Comparison of ENCODE assay signal across 16 cellular contexts in the genomic region with DNA sequence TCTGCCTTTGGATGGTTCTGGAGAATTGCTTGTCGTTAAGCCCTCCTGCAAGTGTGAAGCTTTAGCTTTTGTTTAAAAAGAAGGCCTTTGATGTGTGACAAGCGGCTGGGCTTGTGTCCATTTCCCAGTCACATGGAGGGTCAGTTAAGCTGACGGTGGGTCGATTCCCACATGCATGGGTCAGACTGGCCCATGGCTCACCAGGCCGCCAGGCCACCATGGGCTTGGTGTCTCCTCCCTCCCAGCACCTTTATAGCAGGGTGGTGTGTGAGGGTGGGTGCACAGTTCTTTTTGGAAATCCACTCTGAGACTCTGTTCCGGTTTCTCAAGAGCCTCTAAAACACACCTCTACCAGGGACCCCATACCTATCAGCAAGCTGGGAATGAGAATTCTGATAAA.
A peak's percentile ranks its signal among the peaks of the same experiment; 100 is the strongest.
DNase-seq lines count a peak whose midpoint lies in the region; ATAC-seq and TF ChIP-seq lines count a peak whose summit lies in the region.
"Had no signal": no experiment of that assay in that cellular context is flagged by ENCODE, and none has a peak within 500 bp of the region (broad histone marks: within the 10 kb centered on the region; RNA-seq: fewer than 3 reads in every experiment).

No MANE protein-coding gene starts in this region.

- TF ChIP-seq CTCF in left ventricle myocardium inferior (IDR thresholded peaks at IDR 0.05; ENCODE audit: borderline replicate concordance) (no peak), osteocyte (IDR thresholded peaks at IDR 0.05) (no peak)

- no peak for ATAC-seq in left cardiac atrium
- ATAC-seq in activated T-cell treated with anti-CD3 and anti-CD28 coated beads, Interleukin-2, amount 50 U/mL, for 72 hours (replicated peaks in 1 of 2), result no peak

- H3K9me3 Mint-ChIP-seq in osteocyte (ENCODE audit: unreplicated experiment), result no peaks in the 10 kb centered on the region
- no peaks in the 10 kb centered on the region for H3K9me3 Mint-ChIP-seq in activated T-cell treated with anti-CD3 and anti-CD28 coated beads, Interleukin-2, amount 50 U/mL, for 72 hours
- H3K9me3 Mint-ChIP-seq: CD14-positive monocyte had no signal

- intact Hi-C loops in left ventricle myocardium inferior (cut with micrococcal nuclease), result no loop called here
- intact Hi-C loops in left cardiac atrium (cut with DNase I), result loop anchor here in 1 of 2 donors (5.0 kb wide), 2 partner anchors 40 to 65 kb away; a partner anchor contains a TSS

- DNase-seq in left ventricle myocardium inferior, result no peak
- no peak for DNase-seq in left cardiac atrium
- DNase-seq in ecto neural progenitor cell (ENCODE audit: low spot score), result peak; percentile 29
- DNase-seq in osteocyte (ENCODE audit: extremely low spot score, unreplicated experiment), result peak; percentile 71
- no peak for DNase-seq in iPS-NIHi7 (ENCODE audit: extremely low spot score)
- DNase-seq in GOT3 (lab: John Stamatoyannopoulos, UW), result no peak
- no peak for DNase-seq in activated T-cell treated with anti-CD3 and anti-CD28 coated beads, Interleukin-2, amount 50 U/mL, for 72 hours
- DNase-seq: GF-D8, KG1, NCI-H1436, NCI-H2029, NCI-H2171, NCI-H446 treated with DMSO at 0.1 percent for 48 hours, NCI-H748 treated with DMSO at 0.1 percent for 48 hours, RPMI8226 had no signal

- no peaks in the 10 kb centered on the region for H3K4me1 Mint-ChIP-seq in osteocyte (ENCODE audit: unreplicated experiment)
- no peaks in the 10 kb centered on the region for H3K4me1 Mint-ChIP-seq in activated T-cell treated with anti-CD3 and anti-CD28 coated beads, Interleukin-2, amount 50 U/mL, for 72 hours (ENCODE audit: low read depth)

- no peaks in the 10 kb centered on the region for H3K27me3 Mint-ChIP-seq in osteocyte (ENCODE audit: unreplicated experiment)
- H3K27me3 Mint-ChIP-seq in activated T-cell treated with anti-CD3 and anti-CD28 coated beads, Interleukin-2, amount 50 U/mL, for 72 hours (ENCODE audit: low read depth), result no peaks in the 10 kb centered on the region

- H3K9me3 ChIP-seq in left ventricle myocardium inferior (replicated peaks), result no peaks in the 10 kb centered on the region

- no peak overlapping the region for H3K4me3 Mint-ChIP-seq in osteocyte (ENCODE audit: unreplicated experiment)
- no peak overlapping the region for H3K4me3 Mint-ChIP-seq in activated T-cell treated with anti-CD3 and anti-CD28 coated beads, Interleukin-2, amount 50 U/mL, for 72 hours
- H3K4me3 Mint-ChIP-seq: CD14-positive monocyte had no signal

- no peaks in the 10 kb centered on the region for H3K27me3 ChIP-seq in left ventricle myocardium inferior (ENCODE audit: low read depth)

- H3K36me3 ChIP-seq in left ventricle myocardium inferior, result peaks cover 22% of the 10 kb centered on the region

- H3K27ac ChIP-seq in left ventricle myocardium inferior (replicated peaks), result peak overlapping the region; percentile 94

- H3K4me1 ChIP-seq in left ventricle myocardium inferior, result peaks cover 73% of the 10 kb centered on the region

- no peak overlapping the region for H3K4me3 ChIP-seq in left ventricle myocardium inferior

- no peak overlapping the region for H3K27ac Mint-ChIP-seq in osteocyte (ENCODE audit: unreplicated experiment)
- H3K27ac Mint-ChIP-seq in activated T-cell treated with anti-CD3 and anti-CD28 coated beads, Interleukin-2, amount 50 U/mL, for 72 hours, result no peak overlapping the region

- H3K36me3 Mint-ChIP-seq in osteocyte (ENCODE audit: unreplicated experiment), result no peaks in the 10 kb centered on the region
- H3K36me3 Mint-ChIP-seq in activated T-cell treated with anti-CD3 and anti-CD28 coated beads, Interleukin-2, amount 50 U/mL, for 72 hours (ENCODE audit: insufficient read depth in 2 of 2), result no peaks in the 10 kb centered on the region
- H3K36me3 Mint-ChIP-seq: CD14-positive monocyte had no signal

Comparison
In these comparisons a context has a peak if more than half of its experiments do, and no peak if none do; other contexts are left out.
1. DNase-seq: peak in ecto neural progenitor cell (single experiment) and osteocyte (single experiment); none in left ventricle myocardium inferior (single experiment), left cardiac atrium (single experiment), iPS-NIHi7 (single experiment), GOT3 (single experiment) and activated T-cell treated with anti-CD3 and anti-CD28 coated beads, Interleukin-2, amount 50 U/mL, for 72 hours (0 of 2).